27 cellular contexts compared by ENCODE assay signal in the genomic region with DNA sequence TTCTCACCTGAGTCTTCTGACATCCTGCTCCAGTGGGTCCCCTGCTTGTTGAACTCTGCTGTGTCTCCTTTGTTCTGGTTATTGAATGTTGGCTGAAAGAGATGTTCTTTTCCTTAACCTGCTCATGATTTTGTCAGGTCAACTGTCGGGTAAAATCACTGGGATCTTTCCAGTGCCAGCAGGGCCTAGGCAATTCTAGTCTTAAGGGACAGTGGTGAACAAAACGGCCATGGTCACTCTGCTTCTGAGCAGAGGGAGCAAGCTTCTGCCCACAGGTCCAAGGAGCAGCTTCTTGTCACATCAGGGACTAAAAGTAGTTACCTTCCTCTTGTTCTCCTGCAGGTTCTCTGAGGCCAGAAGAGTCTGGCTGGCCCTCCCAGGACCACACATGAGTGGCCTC.
DNase-seq lines count a peak whose midpoint lies in the region; ATAC-seq, FAIRE-seq and TF ChIP-seq lines count a peak whose summit lies in the region.
"Had no signal": no experiment of that assay in that cellular context is flagged by ENCODE, and none has a peak within 500 bp of the region (broad histone marks: within the 10 kb centered on the region; RNA-seq: fewer than 3 reads in every experiment).

No MANE protein-coding gene starts in this region.

- no TSS peak for BruUV-seq in GM12878 (replicated peaks; lab: Mats Ljungman, UMichigan)

- RAD21 ChIA-PET in GM12878 (lab: Charles Lee; ENCODE audit: unreplicated experiment), result interaction anchor here (1.3 to 4.3 kb wide), 2 partner anchors 55 to 402 kb away, joined by 3 to 16 read pairs; no protein-coding TSS in a partner anchor

- H3K36me3 ChIP-seq in GM12878 (ENCODE audit: control insufficient read depth in 2 of 2, insufficient read depth in 2 of 2, low read length in 1 of 2) (no peaks in the 10 kb centered on the region), BE2C (no peaks in the 10 kb centered on the region)
- H3K36me3 ChIP-seq: BLaER1 had no signal

- no peak overlapping the region for H3K27ac ChIP-seq in GM12878 (ENCODE audit: control insufficient read depth, insufficient read depth)
- H3K27ac ChIP-seq: 22Rv1, A549, BLaER1 had no signal

- TF ChIP-seq POLR2A in GM12878 (IDR thresholded peaks at IDR 0.05; ENCODE audit: low read depth, low read length) (no peak), H54 (IDR thresholded peaks at IDR 0.05; ENCODE audit: low read depth, low read length) (no peak)

- H3K36me3 Mint-ChIP-seq in osteocyte (ENCODE audit: unreplicated experiment), result no peaks in the 10 kb centered on the region
- H3K36me3 Mint-ChIP-seq: CD14-positive monocyte; CD4-positive, alpha-beta memory T cell; CD4-positive, CD25-positive, alpha-beta regulatory T cell had no signal

- no peak overlapping the region for H3K9ac ChIP-seq in GM12878 (ENCODE audit: control insufficient read depth, insufficient read depth, low read length)
- H3K9ac ChIP-seq: BLaER1 had no signal

- peak; percentile 30 for DNase-seq in activated CD8-positive, alpha-beta memory T cell treated with anti-CD3 and anti-CD28 coated beads for 24 hours
- DNase-seq in activated CD8-positive, alpha-beta memory T cell treated with anti-CD3 and anti-CD28 coated beads, Interleukin-2, amount 50 U/mL, for 48 hours, result no peak
- no peak for DNase-seq in GM12878 (ENCODE audit: low read depth, low spot score)
- peak; percentile 46 for DNase-seq in osteocyte (ENCODE audit: extremely low spot score, unreplicated experiment)
- DNase-seq in H54 (ENCODE audit: insufficient read length, low spot score), result no peak
- DNase-seq in BE2C, result no peak
- DNase-seq: AML-193; C1 segment of cervical spinal cord; CD4-positive, alpha-beta memory T cell; CD4-positive, CD25-positive, alpha-beta regulatory T cell; CD8-positive, alpha-beta memory T cell; COR-L47; DMS 273 treated with DMSO at 0.1 percent for 48 hours; DMS153; DMS53; DMS79; DND-41; EL; GDM1 had no signal

- intact Hi-C loops in GM12878 (cut with micrococcal nuclease; ENCODE audit: unreplicated experiment), result no loop called here

- H3K4me2 ChIP-seq in GM12878 (ENCODE audit: control insufficient read depth, insufficient read depth), result no peak overlapping the region
- H3K4me2 ChIP-seq: A549, BLaER1 had no signal

- TF ChIP-seq RAD21 in GM12878 (IDR thresholded peaks at IDR 0.05; ENCODE audit: insufficient read depth, low read depth, low read length), result no peak

- H3K4me3 ChIP-seq in GM12878 (no peak overlapping the region), BE2C (ENCODE audit: low read depth, low read length) (no peak overlapping the region)
- H3K4me3 ChIP-seq: A549, BLaER1 had no signal

- peak overlapping the region; percentile 9; the same call in 1 of the 2 replicates for H2AFZ ChIP-seq in GM12878 (ENCODE audit: control insufficient read depth, low read depth, low read length)

- H3K9me3 ChIP-seq in GM12878 (replicated peaks; ENCODE audit: control insufficient read depth, insufficient read depth, low read length) (no peaks in the 10 kb centered on the region), BE2C (no peaks in the 10 kb centered on the region)
- H3K9me3 ChIP-seq: A549, BLaER1 had no signal

- no peaks in the 10 kb centered on the region for H3K4me1 ChIP-seq in GM12878 (ENCODE audit: control insufficient read depth, insufficient read depth, low read length)
- H3K4me1 ChIP-seq in BE2C, result peaks cover 3% of the 10 kb centered on the region
- H3K4me1 ChIP-seq: A549, BLaER1 had no signal

- CTCF ChIA-PET in GM12878 (lab: Yijun Ruan, JAX), result interaction anchor here (1.2 to 4.1 kb wide), 4 partner anchors 15 to 56 kb away, joined by 3 to 14 read pairs (median 3); no protein-coding TSS in a partner anchor

- no peaks in the 10 kb centered on the region for H3K79me2 ChIP-seq in GM12878 (ENCODE audit: control insufficient read depth, insufficient read depth, low read length)

- TF ChIP-seq EP300 in GM12878 (IDR thresholded peaks at IDR 0.05; ENCODE audit: borderline replicate concordance in 1 of 2, control insufficient read depth in 1 of 2, low read depth in 2 of 2, low read length in 2 of 2), result no peak

- POLR2A ChIA-PET in GM12878 (lab: Charles Lee), result interaction anchor here (0.6 to 1.2 kb wide), 2 partner anchors 102 to 226 kb away, joined by 3 read pairs; no protein-coding TSS in a partner anchor

- 73% methylated on average over 2 of the region's 2 CpGs for WGBS in GM12878 (ENCODE audit: insufficient coverage, insufficient replicate concordance, low lambda C conversion rate, missing lambda C conversion rate)

- SMC1A ChIA-PET in GM12878 (lab: Charles Lee; ENCODE audit: uncharacterized antibody, unreplicated experiment), result interaction anchor here (0.8 to 2.6 kb wide), 6 partner anchors 13 to 233 kb away, joined by 3 to 10 read pairs (median 3); no protein-coding TSS in a partner anchor

- TF ChIP-seq CTCF in GM12878 (IDR thresholded peaks at IDR 0.05 in 2 of 3, conservative IDR thresholded peaks at IDR 0.05 in 1 of 3; ENCODE audit: control insufficient read depth in 2 of 3, extremely low read depth in 1 of 3, insufficient read depth in 1 of 3, low read depth in 3 of 3, low read length in 3 of 3) (no peak), osteocyte (IDR thresholded peaks at IDR 0.05) (no peak), BE2C (IDR thresholded peaks at IDR 0.05; ENCODE audit: low read depth, low read length) (no peak)

- ATAC-seq in GM12878 (no peak), GM19397 (IDR thresholded peaks at IDR 0.05; ENCODE audit: unreplicated experiment) (no peak)
- ATAC-seq: A549 had no signal

- peaks cover 3% of the 10 kb centered on the region for H3K4me1 Mint-ChIP-seq in osteocyte (ENCODE audit: unreplicated experiment)
- H3K4me1 Mint-ChIP-seq: B cell; CD14-positive monocyte; CD4-positive, alpha-beta memory T cell; CD4-positive, CD25-positive, alpha-beta regulatory T cell; CD8-positive, alpha-beta memory T cell had no signal

- in situ Hi-C loops in GM12878 (cut with MboI), result no loop called here

- H3K9me3 Mint-ChIP-seq in osteocyte (ENCODE audit: unreplicated experiment), result no peaks in the 10 kb centered on the region
- H3K9me3 Mint-ChIP-seq: CD4-positive, alpha-beta memory T cell had no signal

- no peaks in the 10 kb centered on the region for H3K27me3 ChIP-seq in GM12878 (replicated peaks in 1 of 2; ENCODE audit: control insufficient read depth in 2 of 2, insufficient read depth in 2 of 2, low read length in 1 of 2)
- no peaks in the 10 kb centered on the region for H3K27me3 ChIP-seq in BE2C
- H3K27me3 ChIP-seq: BLaER1 had no signal

- no peak overlapping the region for H3K27ac Mint-ChIP-seq in osteocyte (ENCODE audit: unreplicated experiment)
- H3K27ac Mint-ChIP-seq: B cell; CD4-positive, alpha-beta memory T cell; CD4-positive, CD25-positive, alpha-beta regulatory T cell; CD8-positive, alpha-beta memory T cell had no signal

- FAIRE-seq in GM12878 (lab: Jason Lieb, UNC) (no peak), H54 (lab: Jason Lieb, UNC) (no peak)
- FAIRE-seq: A549, GM18507, GM19239 had no signal

- no peak overlapping the region for H3K4me3 Mint-ChIP-seq in osteocyte (ENCODE audit: unreplicated experiment)
- H3K4me3 Mint-ChIP-seq: B cell; CD14-positive monocyte; CD4-positive, alpha-beta memory T cell; CD4-positive, CD25-positive, alpha-beta regulatory T cell; CD8-positive, alpha-beta memory T cell had no signal

- H3K27me3 Mint-ChIP-seq in osteocyte (ENCODE audit: unreplicated experiment), result peaks cover 18% of the 10 kb centered on the region

- H4K20me1 ChIP-seq in GM12878 (ENCODE audit: control insufficient read depth, insufficient read depth), result no peaks in the 10 kb centered on the region
- H4K20me1 ChIP-seq: BLaER1 had no signal

TF ChIP-seq in GM12878, 131 proteins besides CTCF, POLR2A, EP300 and RAD21 (continues in another document):
- TF ChIP-seq, protein P1, sequence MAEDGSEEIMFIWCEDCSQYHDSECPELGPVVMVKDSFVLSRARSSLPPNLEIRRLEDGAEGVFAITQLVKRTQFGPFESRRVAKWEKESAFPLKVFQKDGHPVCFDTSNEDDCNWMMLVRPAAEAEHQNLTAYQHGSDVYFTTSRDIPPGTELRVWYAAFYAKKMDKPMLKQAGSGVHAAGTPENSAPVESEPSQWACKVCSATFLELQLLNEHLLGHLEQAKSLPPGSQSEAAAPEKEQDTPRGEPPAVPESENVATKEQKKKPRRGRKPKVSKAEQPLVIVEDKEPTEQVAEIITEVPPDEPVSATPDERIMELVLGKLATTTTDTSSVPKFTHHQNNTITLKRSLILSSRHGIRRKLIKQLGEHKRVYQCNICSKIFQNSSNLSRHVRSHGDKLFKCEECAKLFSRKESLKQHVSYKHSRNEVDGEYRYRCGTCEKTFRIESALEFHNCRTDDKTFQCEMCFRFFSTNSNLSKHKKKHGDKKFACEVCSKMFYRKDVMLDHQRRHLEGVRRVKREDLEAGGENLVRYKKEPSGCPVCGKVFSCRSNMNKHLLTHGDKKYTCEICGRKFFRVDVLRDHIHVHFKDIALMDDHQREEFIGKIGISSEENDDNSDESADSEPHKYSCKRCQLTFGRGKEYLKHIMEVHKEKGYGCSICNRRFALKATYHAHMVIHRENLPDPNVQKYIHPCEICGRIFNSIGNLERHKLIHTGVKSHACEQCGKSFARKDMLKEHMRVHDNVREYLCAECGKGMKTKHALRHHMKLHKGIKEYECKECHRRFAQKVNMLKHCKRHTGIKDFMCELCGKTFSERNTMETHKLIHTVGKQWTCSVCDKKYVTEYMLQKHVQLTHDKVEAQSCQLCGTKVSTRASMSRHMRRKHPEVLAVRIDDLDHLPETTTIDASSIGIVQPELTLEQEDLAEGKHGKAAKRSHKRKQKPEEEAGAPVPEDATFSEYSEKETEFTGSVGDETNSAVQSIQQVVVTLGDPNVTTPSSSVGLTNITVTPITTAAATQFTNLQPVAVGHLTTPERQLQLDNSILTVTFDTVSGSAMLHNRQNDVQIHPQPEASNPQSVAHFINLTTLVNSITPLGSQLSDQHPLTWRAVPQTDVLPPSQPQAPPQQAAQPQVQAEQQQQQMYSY (CRISPR knock-in tag; IDR thresholded peaks at IDR 0.05), result no peak
- TF ChIP-seq SIN3A (IDR thresholded peaks at IDR 0.05; ENCODE audit: low read depth, low read length) (no peak), POU2F2 (IDR thresholded peaks at IDR 0.05; ENCODE audit: borderline replicate concordance, low read depth, low read length) (no peak), RCOR1 (conservative IDR thresholded peaks at IDR 0.05; ENCODE audit: low read depth, low read length) (no peak), ZNF384 (IDR thresholded peaks at IDR 0.05; ENCODE audit: borderline replicate concordance, low read depth, low read length) (no peak), EED (IDR thresholded peaks at IDR 0.05; ENCODE audit: low read depth) (no peak)
- TF ChIP-seq, protein P2, sequence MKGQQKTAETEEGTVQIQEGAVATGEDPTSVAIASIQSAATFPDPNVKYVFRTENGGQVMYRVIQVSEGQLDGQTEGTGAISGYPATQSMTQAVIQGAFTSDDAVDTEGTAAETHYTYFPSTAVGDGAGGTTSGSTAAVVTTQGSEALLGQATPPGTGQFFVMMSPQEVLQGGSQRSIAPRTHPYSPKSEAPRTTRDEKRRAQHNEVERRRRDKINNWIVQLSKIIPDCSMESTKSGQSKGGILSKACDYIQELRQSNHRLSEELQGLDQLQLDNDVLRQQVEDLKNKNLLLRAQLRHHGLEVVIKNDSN (IDR thresholded peaks at IDR 0.05; ENCODE audit: borderline replicate concordance, extremely low read length, insufficient read depth, low read depth, low read length), result no peak

Comparison
In these comparisons a context has a peak if more than half of its experiments do, and no peak if none do; other contexts are left out.
1. DNase-seq: peak in activated CD8-positive, alpha-beta memory T cell treated with anti-CD3 and anti-CD28 coated beads for 24 hours (single experiment) and osteocyte (single experiment); none in activated CD8-positive, alpha-beta memory T cell treated with anti-CD3 and anti-CD28 coated beads, Interleukin-2, amount 50 U/mL, for 48 hours (single experiment), GM12878 (single experiment), H54 (single experiment) and BE2C (single experiment).